18 cellular contexts compared by ENCODE assay signal in genomic region chr10:59265140-59265539, GRCh38.
DNase-seq lines count a peak whose midpoint lies in the region; ATAC-seq and TF ChIP-seq lines count a peak whose summit lies in the region.
"Had no signal": no experiment of that assay in that cellular context is flagged by ENCODE, and none has a peak within 500 bp of the region (broad histone marks: within the 10 kb centered on the region; RNA-seq: fewer than 3 reads in every experiment).

No MANE protein-coding gene starts in this region.

- no peaks in the 10 kb centered on the region for H3F3A ChIP-seq in neural progenitor cell (ENCODE audit: low read depth)

- no peak overlapping the region for H3K27ac ChIP-seq in mammary epithelial cell (ENCODE audit: insufficient read depth, low read depth, low read length)
- no peak overlapping the region for H3K27ac ChIP-seq in neural progenitor cell
- H3K27ac ChIP-seq: PC-9 had no signal

- TF ChIP-seq CTCF in MCF 10A (IDR thresholded peaks at IDR 0.05; ENCODE audit: unreplicated experiment) (no peak), mammary epithelial cell (conservative IDR thresholded peaks at IDR 0.05 in 1 of 2, IDR thresholded peaks at IDR 0.05 in 1 of 2; ENCODE audit: extremely low read depth in 1 of 2, insufficient read depth in 1 of 2, low read depth in 1 of 2, low read length in 2 of 2) (no peak), epithelial cell of esophagus (IDR thresholded peaks at IDR 0.05; ENCODE audit: insufficient read depth, low read depth, low read length, missing control alignments) (no peak), neural progenitor cell (IDR thresholded peaks at IDR 0.05) (no peak)

- H2AFZ ChIP-seq in mammary epithelial cell (ENCODE audit: low read depth, low read length), result no peak overlapping the region
- H2AFZ ChIP-seq in neural progenitor cell (replicated peaks), result no peak overlapping the region
- H2AFZ ChIP-seq: PC-9 had no signal

- CTCF ChIA-PET in MCF 10A (lab: Yijun Ruan, JAX), result interaction anchor here (0.5 to 1.4 kb wide), 2 partner anchors 218 to 358 kb away, joined by 3 to 4 read pairs; no protein-coding TSS in a partner anchor
- CTCF ChIA-PET in mammary epithelial cell (lab: Charles Lee; ENCODE audit: low non-redundant PET), result no interaction called here

- no peak overlapping the region for H3K9ac ChIP-seq in mammary epithelial cell (ENCODE audit: insufficient read depth, low read length)
- no peak overlapping the region for H3K9ac ChIP-seq in neural progenitor cell

- peak; percentile 6 for DNase-seq in MCF 10A (ENCODE audit: unreplicated experiment)
- DNase-seq in mammary epithelial cell, result no peak
- peak; percentile 4 for DNase-seq in epithelial cell of esophagus (ENCODE audit: low read depth)
- peak; percentile 41 for DNase-seq in neural progenitor cell (ENCODE audit: low spot score)
- DNase-seq in CD1c-positive myeloid dendritic cell (ENCODE audit: extremely low spot score), result no peak
- DNase-seq in NCI-H774 (lab: John Stamatoyannopoulos, UW), result no peak
- DNase-seq: DMS53; IMR-90; NCI-H1092; NCI-H2107; NCI-H226; NCI-H526; NK-92 treated with Interleukin-12 subunit alpha and Interleukin-12 subunit beta, amount 100 ng/mL, for 24 hours; PC-9; Right ventricle myocardium superior had no signal

- H3K4me2 ChIP-seq in mammary epithelial cell (ENCODE audit: insufficient read depth, low read depth, low read length) (no peak overlapping the region), neural progenitor cell (no peak overlapping the region)
- H3K4me2 ChIP-seq: PC-9 had no signal

- ATAC-seq in HG02763 (IDR thresholded peaks at IDR 0.05; ENCODE audit: unreplicated experiment), result no peak

- no peaks in the 10 kb centered on the region for H3K36me3 ChIP-seq in mammary epithelial cell (ENCODE audit: insufficient read depth, low read length)
- no peaks in the 10 kb centered on the region for H3K36me3 ChIP-seq in neural progenitor cell

- H3K27me3 ChIP-seq in mammary epithelial cell (ENCODE audit: insufficient read depth, low read length) (no peaks in the 10 kb centered on the region), neural progenitor cell (no peaks in the 10 kb centered on the region)

- H3K9me3 Mint-ChIP-seq in MCF 10A (ENCODE audit: unreplicated experiment) (no peaks in the 10 kb centered on the region), neural progenitor cell (no peaks in the 10 kb centered on the region)

- H4K20me1 ChIP-seq in mammary epithelial cell (ENCODE audit: insufficient read depth, low read length), result no peaks in the 10 kb centered on the region
- no peaks in the 10 kb centered on the region for H4K20me1 ChIP-seq in neural progenitor cell (ENCODE audit: low read depth)

- H3K9me3 ChIP-seq in mammary epithelial cell (replicated peaks; ENCODE audit: insufficient read depth, low read length) (no peaks in the 10 kb centered on the region), neural progenitor cell (ENCODE audit: low read depth) (no peaks in the 10 kb centered on the region)

- no peaks in the 10 kb centered on the region for H3K4me1 ChIP-seq in mammary epithelial cell (ENCODE audit: insufficient read depth, low read length)
- H3K4me1 ChIP-seq in neural progenitor cell, result no peaks in the 10 kb centered on the region

- POLR2A ChIA-PET in MCF 10A (lab: Yijun Ruan, JAX), result no interaction called here

- 75% methylated on average over 3 of the region's 5 CpGs for WGBS in mammary epithelial cell (ENCODE audit: low coverage, missing lambda C conversion rate)

- H3K27me3 Mint-ChIP-seq in MCF 10A (ENCODE audit: insufficient read depth, unreplicated experiment), result peaks cover 49% of the 10 kb centered on the region
- no peaks in the 10 kb centered on the region for H3K27me3 Mint-ChIP-seq in neural progenitor cell (ENCODE audit: insufficient read depth, low read depth)

- no peak overlapping the region for H3K4me3 Mint-ChIP-seq in MCF 10A (ENCODE audit: unreplicated experiment)
- H3K4me3 Mint-ChIP-seq in neural progenitor cell, result no peak overlapping the region
- H3K4me3 Mint-ChIP-seq: CD14-positive monocyte had no signal

- H3K36me3 Mint-ChIP-seq in MCF 10A (ENCODE audit: insufficient read depth, unreplicated experiment) (no peaks in the 10 kb centered on the region), neural progenitor cell (no peaks in the 10 kb centered on the region)
- H3K36me3 Mint-ChIP-seq: CD14-positive monocyte had no signal

- BruUV-seq in MCF 10A (replicated peaks; lab: Mats Ljungman, UMichigan) (no TSS peak), mammary epithelial cell (replicated peaks; lab: Mats Ljungman, UMichigan) (no TSS peak)

- in situ Hi-C loops in mammary epithelial cell (cut with MboI; ENCODE audit: low sequenced_read_pairs in 2 of 2), result loop anchor here in 1 of 2 donors (25.0 kb wide), 1 partner anchor 197 kb away; no protein-coding TSS in a partner anchor

- no peaks in the 10 kb centered on the region for H3K79me2 ChIP-seq in mammary epithelial cell (ENCODE audit: insufficient read depth, low read length)
- H3K79me2 ChIP-seq in neural progenitor cell (ENCODE audit: low read depth), result no peaks in the 10 kb centered on the region

- H3K4me3 ChIP-seq in mammary epithelial cell (replicated peaks in 1 of 3; ENCODE audit: insufficient read depth in 1 of 3, low read depth in 2 of 3, low read length in 3 of 3) (no peak overlapping the region), epithelial cell of esophagus (ENCODE audit: low read length) (no peak overlapping the region), neural progenitor cell (no peak overlapping the region)
- H3K4me3 ChIP-seq: PC-9 had no signal

- dilution Hi-C loops in mammary epithelial cell (cut with HindIII; ENCODE audit: low sequenced_read_pairs), result no loop called here

- H3K27ac Mint-ChIP-seq in MCF 10A (ENCODE audit: low read depth, unreplicated experiment), result no peak overlapping the region
- no peak overlapping the region for H3K27ac Mint-ChIP-seq in neural progenitor cell
- H3K27ac Mint-ChIP-seq: CD14-positive monocyte had no signal

- H3K4me1 Mint-ChIP-seq in MCF 10A (ENCODE audit: insufficient read depth, unreplicated experiment) (no peaks in the 10 kb centered on the region), neural progenitor cell (no peaks in the 10 kb centered on the region)
- H3K4me1 Mint-ChIP-seq: CD14-positive monocyte had no signal

- intact Hi-C loops in MCF 10A (cut with micrococcal nuclease), result no loop called here
- intact Hi-C loops in mammary epithelial cell (cut with micrococcal nuclease), result no loop called here

TF ChIP-seq in PFSK-1, 5 proteins besides CTCF, POLR2A, EP300 and RAD21:
- TF ChIP-seq REST (IDR thresholded peaks at IDR 0.05; ENCODE audit: insufficient read depth in 1 of 2, low read depth in 2 of 2, low read length in 2 of 2) (peak; percentile 84 to 91), POLR2AphosphoS5 (IDR thresholded peaks at IDR 0.05; ENCODE audit: low read depth, low read length) (no peak)

Comparison
In these comparisons a context has a peak if more than half of its experiments do, and no peak if none do; other contexts are left out.
1. DNase-seq: peak in MCF 10A (single experiment), epithelial cell of esophagus (single experiment) and neural progenitor cell (single experiment); none in mammary epithelial cell (single experiment), CD1c-positive myeloid dendritic cell (single experiment) and NCI-H774 (single experiment).